Comparison of ENCODE assay signal across 11 cellular contexts in the genomic region with DNA sequence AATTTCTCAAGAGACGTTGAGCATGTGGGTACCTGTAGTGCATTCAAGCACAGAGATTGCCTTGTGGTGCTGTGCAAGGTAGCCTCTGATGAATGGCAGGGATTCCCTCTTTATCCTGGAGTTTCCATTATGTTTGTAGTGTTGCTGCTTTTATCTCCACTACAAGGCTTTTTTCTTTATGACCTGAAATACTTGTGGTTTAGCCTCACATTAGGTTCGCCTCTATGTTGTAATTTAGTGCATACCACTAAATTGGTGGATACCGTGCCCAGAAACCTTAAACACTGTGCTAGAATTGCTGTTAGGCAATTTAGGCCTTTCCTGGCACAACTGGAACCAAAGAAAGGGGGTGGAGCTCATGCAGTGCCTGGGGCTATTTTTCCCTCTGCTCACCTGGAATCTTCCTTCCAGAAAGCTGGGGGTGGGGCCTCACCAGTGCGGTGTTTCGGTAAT.
A peak's percentile ranks its signal among the peaks of the same experiment; 100 is the strongest.
DNase-seq lines count a peak whose midpoint lies in the region; ATAC-seq and TF ChIP-seq lines count a peak whose summit lies in the region.
"Had no signal": no experiment of that assay in that cellular context is flagged by ENCODE, and none has a peak within 500 bp of the region (broad histone marks: within the 10 kb centered on the region; RNA-seq: fewer than 3 reads in every experiment).

No MANE protein-coding gene starts in this region.

- peaks cover 8 to 12% of the 10 kb centered on the region in 2 experiments for H3K4me1 Mint-ChIP-seq in H9
- no peaks in the 10 kb centered on the region for H3K4me1 Mint-ChIP-seq in stimulated activated naive CD8-positive, alpha-beta T cell treated with anti-CD3 and anti-CD28 coated beads, Interleukin-15, amount 100 ng/mL, for 72 hours

- peak overlapping the region in 1 of 3 experiments; percentile 55; a peak in 1 of 7 replicates for H3K27ac Mint-ChIP-seq in H9
- H3K27ac Mint-ChIP-seq in stimulated activated naive CD8-positive, alpha-beta T cell treated with anti-CD3 and anti-CD28 coated beads, Interleukin-15, amount 100 ng/mL, for 72 hours, result no peak overlapping the region

- no peaks in the 10 kb centered on the region for H3K23me2 ChIP-seq in H9 (ENCODE audit: insufficient read length, low read depth, low read length, poor library complexity, severe bottlenecking)

- no peak overlapping the region for H3K4me3 Mint-ChIP-seq in H9
- no peak overlapping the region for H3K4me3 Mint-ChIP-seq in stimulated activated naive CD8-positive, alpha-beta T cell treated with anti-CD3 and anti-CD28 coated beads, Interleukin-15, amount 100 ng/mL, for 72 hours

- no peaks in the 10 kb centered on the region for H3K27me3 Mint-ChIP-seq in H9 (ENCODE audit: low read depth)
- no peaks in the 10 kb centered on the region for H3K27me3 Mint-ChIP-seq in stimulated activated naive CD8-positive, alpha-beta T cell treated with anti-CD3 and anti-CD28 coated beads, Interleukin-15, amount 100 ng/mL, for 72 hours

- ATAC-seq in esophagus mucosa (peak; percentile 90), sciatic nerve (peak; percentile 67), GM19035 (IDR thresholded peaks at IDR 0.05; ENCODE audit: unreplicated experiment) (no peak), HG03139 (IDR thresholded peaks at IDR 0.05; ENCODE audit: unreplicated experiment) (no peak)
- ATAC-seq in stimulated activated naive CD8-positive, alpha-beta T cell treated with anti-CD3 and anti-CD28 coated beads, Interleukin-15, amount 100 ng/mL, for 72 hours, result no peak

- H2BK20ac ChIP-seq in H9 (ENCODE audit: low read depth, low read length, poor library complexity, severe bottlenecking), result no peak overlapping the region

- H4K8ac ChIP-seq in H9 (replicated peaks; ENCODE audit: insufficient read length, low read depth, low read length), result no peak overlapping the region

- H4K91ac ChIP-seq in H9 (ENCODE audit: insufficient read length, low read depth, low read length), result no peak overlapping the region

- no peak overlapping the region for H2BK120ac ChIP-seq in H9 (ENCODE audit: low read depth, low read length, poor library complexity, severe bottlenecking)

- H4K20me1 ChIP-seq in H9 (ENCODE audit: control insufficient read depth, insufficient read depth, insufficient read length), result no peaks in the 10 kb centered on the region

- H3K36me3 Mint-ChIP-seq in H9 (ENCODE audit: insufficient read depth in 1 of 3, low read depth in 3 of 3), result no peaks in the 10 kb centered on the region

- no peak overlapping the region for H3K27ac ChIP-seq in H9 (ENCODE audit: insufficient read length, low read depth, low read length)
- H3K27ac ChIP-seq: spleen had no signal

- no peak overlapping the region for H3K9ac ChIP-seq in H9 (ENCODE audit: extremely low read depth, insufficient read length, low read length)

- no peak overlapping the region for H2BK12ac ChIP-seq in H9 (ENCODE audit: insufficient read length, low read depth, low read length)

- no peaks in the 10 kb centered on the region for H3K9me3 ChIP-seq in H9 (ENCODE audit: control insufficient read depth, low read depth, low read length)
- H3K9me3 ChIP-seq: spleen had no signal

- H3K18ac ChIP-seq in H9 (ENCODE audit: insufficient read length, low read depth, low read length), result no peak overlapping the region

- no peak overlapping the region for H3K4me2 ChIP-seq in H9 (ENCODE audit: insufficient read depth, insufficient read length, low read length)

- H2AK5ac ChIP-seq in H9 (ENCODE audit: insufficient read length, low read length), result no peak overlapping the region

- H3T11ph ChIP-seq in H9 (ENCODE audit: low read length), result no peak overlapping the region

- H3K4ac ChIP-seq in H9 (ENCODE audit: low read depth, low read length), result no peak overlapping the region

- H3K14ac ChIP-seq in H9 (ENCODE audit: insufficient read depth, low read length), result no peak overlapping the region

- TF ChIP-seq CTCF in H9 (conservative IDR thresholded peaks at IDR 0.05), result no peak

- H3K4me1 ChIP-seq in H9 (ENCODE audit: insufficient read depth, low read length), result no peaks in the 10 kb centered on the region; the same call in 1 of the 2 replicates
- H3K4me1 ChIP-seq: spleen had no signal

- H3K9me3 Mint-ChIP-seq in H9, result no peaks in the 10 kb centered on the region
- no peaks in the 10 kb centered on the region for H3K9me3 Mint-ChIP-seq in stimulated activated naive CD8-positive, alpha-beta T cell treated with anti-CD3 and anti-CD28 coated beads, Interleukin-15, amount 100 ng/mL, for 72 hours

- H2BK5ac ChIP-seq in H9 (ENCODE audit: insufficient read length, low read length), result no peak overlapping the region

- H3K27me3 ChIP-seq in H9 (ENCODE audit: insufficient read depth, low read length), result no peaks in the 10 kb centered on the region
- H3K27me3 ChIP-seq: spleen had no signal

- H3K23ac ChIP-seq in H9 (ENCODE audit: insufficient read length, low read depth, low read length), result no peak overlapping the region

- intact Hi-C loops in sciatic nerve (cut with DNase I), result no loop called here

- no peaks in the 10 kb centered on the region for H3K79me1 ChIP-seq in H9 (ENCODE audit: insufficient read depth, low read depth, low read length, poor library complexity, severe bottlenecking)

- WGBS in H9 (ENCODE audit: extremely low coverage, insufficient read length, low lambda C conversion rate), result no CpG with 5 or more reads among the region's 5 CpGs

- no peak overlapping the region for H3K56ac ChIP-seq in H9 (ENCODE audit: insufficient read length, low read depth, low read length)

- no peak overlapping the region for H2AFZ ChIP-seq in H9 (ENCODE audit: low read length)

- no peak overlapping the region for H2BK15ac ChIP-seq in H9 (ENCODE audit: low read depth, low read length)

- peak; percentile 86 for DNase-seq in H9
- peak; percentile 26 for DNase-seq in NCI-H2196 treated with DMSO at 0.1 percent for 48 hours (lab: John Stamatoyannopoulos, UW; ENCODE audit: unreplicated experiment)
- DNase-seq in sciatic nerve (ENCODE audit: low spot score), result no peak
- no peak for DNase-seq in stimulated activated naive CD8-positive, alpha-beta T cell treated with anti-CD3 and anti-CD28 coated beads, Interleukin-15, amount 100 ng/mL, for 72 hours
- no peak for DNase-seq in stimulated activated CD4-positive, alpha-beta T cell treated with anti-CD3 and anti-CD28 coated beads, Interleukin-15, amount 100 ng/mL, for 24 hours
- DNase-seq: head of caudate nucleus, SHP77, spleen had no signal

- H4K5ac ChIP-seq in H9 (ENCODE audit: insufficient read length, low read depth, low read length), result no peak overlapping the region

- no peaks in the 10 kb centered on the region for H3K79me2 ChIP-seq in H9 (ENCODE audit: insufficient read depth, low read length)

Comparison
In these comparisons a context has a peak if more than half of its experiments do, and no peak if none do; other contexts are left out.
1. DNase-seq: peak in H9 (single experiment) and NCI-H2196 treated with DMSO at 0.1 percent for 48 hours (single experiment); none in sciatic nerve (single experiment), stimulated activated naive CD8-positive, alpha-beta T cell treated with anti-CD3 and anti-CD28 coated beads, Interleukin-15, amount 100 ng/mL, for 72 hours (0 of 2) and stimulated activated CD4-positive, alpha-beta T cell treated with anti-CD3 and anti-CD28 coated beads, Interleukin-15, amount 100 ng/mL, for 24 hours (single experiment).
2. ATAC-seq: peak in esophagus mucosa (single experiment) and sciatic nerve (single experiment); none in stimulated activated naive CD8-positive, alpha-beta T cell treated with anti-CD3 and anti-CD28 coated beads, Interleukin-15, amount 100 ng/mL, for 72 hours (single experiment), GM19035 (single experiment) and HG03139 (single experiment).